In the genomic region with DNA sequence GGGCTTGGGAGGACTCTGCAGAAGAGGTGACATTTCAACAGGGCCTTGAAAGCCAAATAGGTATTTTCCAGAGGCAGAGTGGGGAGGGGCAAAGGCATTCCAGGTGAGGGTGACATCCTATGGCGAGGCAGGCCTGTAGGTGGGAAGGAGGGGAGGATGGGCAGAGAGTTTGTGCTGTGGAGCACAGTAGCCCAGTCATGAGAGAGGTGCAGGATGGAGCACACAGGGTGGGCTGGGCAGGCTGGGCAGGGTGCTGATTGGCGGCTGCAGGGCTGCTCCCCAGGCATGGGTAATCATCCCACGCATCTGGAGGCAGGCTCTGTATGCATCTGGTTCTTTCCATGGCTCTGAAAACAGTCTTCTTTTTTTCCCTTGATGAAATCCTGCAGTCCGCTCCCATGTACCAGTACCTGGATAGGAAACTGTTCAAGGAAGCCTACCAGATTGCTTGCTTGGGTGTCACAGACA, we compare ENCODE assay signal across 15 cellular contexts. TPM values are rescaled to one million over a fixed set of nuclear protein-coding genes. Genes with fewer than 3 reads are reported as not detected.
DNase-seq lines count a peak whose midpoint lies in the region; ATAC-seq and TF ChIP-seq lines count a peak whose summit lies in the region.
"Not testable (repeated sequence)": the region's sequence is repeated elsewhere in the genome, so short reads cannot be mapped to it uniquely, and the experiment has no call there.
"Had no signal": no experiment of that assay in that cellular context is flagged by ENCODE, and none has a peak within 500 bp of the region (broad histone marks: within the 10 kb centered on the region; RNA-seq: fewer than 3 reads in every experiment).

No MANE protein-coding gene starts in this region.

- TF ChIP-seq POLR2A in vagina (IDR thresholded peaks at IDR 0.05), result not testable (repeated sequence)

- not testable (repeated sequence) for H3K18ac ChIP-seq in H9 (ENCODE audit: insufficient read length, low read depth, low read length); mesenchymal stem cell (ENCODE audit: low read depth in 1 of 2, low read length in 2 of 2)

- not testable (repeated sequence) for H4K20me1 ChIP-seq in H9 (ENCODE audit: control insufficient read depth, insufficient read depth, insufficient read length); osteoblast (ENCODE audit: insufficient read depth, low read length)

- not testable (repeated sequence) for H2BK12ac ChIP-seq in H9 (ENCODE audit: insufficient read length, low read depth, low read length); mesenchymal stem cell (ENCODE audit: low read length in 2 of 2)

- not testable (repeated sequence) for H3K9me3 ChIP-seq in H9 (ENCODE audit: control insufficient read depth, low read depth, low read length); adipocyte (ENCODE audit: control insufficient read depth, low read length); endodermal cell (ENCODE audit: control insufficient read depth, low read length); mesenchymal stem cell (ENCODE audit: control insufficient read depth, low read length); osteoblast (ENCODE audit: low read depth, low read length); vagina

- H3K4me2 ChIP-seq in H9 (ENCODE audit: insufficient read depth, insufficient read length, low read length); mesenchymal stem cell (ENCODE audit: low read length, poor library complexity, severe bottlenecking); osteoblast (ENCODE audit: insufficient read depth, low read length): not testable (repeated sequence)

- H3K23me2 ChIP-seq in H9 (ENCODE audit: insufficient read length, low read depth, low read length, poor library complexity, severe bottlenecking), result not testable (repeated sequence)

- H3K27ac ChIP-seq in H9 (ENCODE audit: insufficient read length, low read depth, low read length); endodermal cell (ENCODE audit: low read depth, low read length); mesenchymal stem cell (ENCODE audit: low read length, poor library complexity, severe bottlenecking): not testable (repeated sequence)
- peak overlapping the region; percentile 85 for H3K27ac ChIP-seq in caudate nucleus (ENCODE audit: low read depth, low read length)
- H3K27ac ChIP-seq in osteoblast (ENCODE audit: low read depth, low read length), result peak overlapping the region; percentile 96
- H3K27ac ChIP-seq in vagina, result peak overlapping the region; percentile 80

- H3K4me1 ChIP-seq in H9 (ENCODE audit: insufficient read depth, low read length); endodermal cell (ENCODE audit: control insufficient read depth, insufficient read depth, low read length): not testable (repeated sequence)
- H3K4me1 ChIP-seq in adipocyte (ENCODE audit: control insufficient read depth, insufficient read depth, low read length) (peaks cover 66% of the 10 kb centered on the region), mesenchymal stem cell (ENCODE audit: control insufficient read depth, insufficient read depth, low read depth, low read length) (peaks cover 14% of the 10 kb centered on the region), osteoblast (ENCODE audit: insufficient read depth, low read length) (peaks cover 43% of the 10 kb centered on the region), vagina (peaks cover 29% of the 10 kb centered on the region)

- not testable (repeated sequence) for H3K4me3 Mint-ChIP-seq in H9; endodermal cell; stimulated activated effector memory CD8-positive, alpha-beta T cell treated with anti-CD3 and anti-CD28 coated beads, Interleukin-12 subunit alpha, Interleukin-12 subunit beta, amount 100 ng/mL, for 72 hours

- not testable (repeated sequence) for H2BK120ac ChIP-seq in H9 (ENCODE audit: low read depth, low read length, poor library complexity, severe bottlenecking); mesenchymal stem cell (ENCODE audit: low read depth, low read length)

- intact Hi-C loops in vagina (cut with DNase I), result loop anchor here (10.0 kb wide), 1 partner anchor 337 kb away; no protein-coding TSS in a partner anchor

- H3K36me3 Mint-ChIP-seq in H9 (ENCODE audit: insufficient read depth in 1 of 3, low read depth in 3 of 3), result peaks cover 2 to 22% (median 13%) of the 10 kb centered on the region in 3 experiments; a peak in 6 of 7 replicates
- H3K36me3 Mint-ChIP-seq in endodermal cell (ENCODE audit: low read depth), result peaks cover 15% of the 10 kb centered on the region
- H3K36me3 Mint-ChIP-seq in stimulated activated effector memory CD8-positive, alpha-beta T cell treated with anti-CD3 and anti-CD28 coated beads, Interleukin-12 subunit alpha, Interleukin-12 subunit beta, amount 100 ng/mL, for 72 hours, result not testable (repeated sequence)

- ATAC-seq in stimulated activated effector memory CD8-positive, alpha-beta T cell treated with anti-CD3 and anti-CD28 coated beads, Interleukin-12 subunit alpha, Interleukin-12 subunit beta, amount 100 ng/mL, for 72 hours, result not testable (repeated sequence)

- not testable (repeated sequence) for H3K4ac ChIP-seq in H9 (ENCODE audit: low read depth, low read length); mesenchymal stem cell (ENCODE audit: low read depth in 1 of 2, low read length in 2 of 2)

- not testable (repeated sequence) for H3K79me2 ChIP-seq in H9 (ENCODE audit: insufficient read depth, low read length); osteoblast (ENCODE audit: insufficient read depth, low read length)

- not testable (repeated sequence) for H3K56ac ChIP-seq in H9 (ENCODE audit: insufficient read length, low read depth, low read length)

- H3K36me3 ChIP-seq in adipocyte (ENCODE audit: control insufficient read depth, insufficient read depth, low read length, severe bottlenecking) (peaks cover 14% of the 10 kb centered on the region), endodermal cell (ENCODE audit: control insufficient read depth, insufficient read depth, low read length) (peaks cover 11% of the 10 kb centered on the region), mesenchymal stem cell (ENCODE audit: control insufficient read depth in 1 of 2, insufficient read depth in 2 of 2, low read depth in 1 of 2, low read length in 2 of 2) (peaks cover 24% of the 10 kb centered on the region in 2 experiments), osteoblast (ENCODE audit: insufficient read depth, low read length) (peaks cover 21% of the 10 kb centered on the region)
- not testable (repeated sequence) for H3K36me3 ChIP-seq in vagina

- not testable (repeated sequence) for H3K9ac ChIP-seq in H9 (ENCODE audit: extremely low read depth, insufficient read length, low read length); endodermal cell (ENCODE audit: extremely low read depth, low read length, poor library complexity, severe bottlenecking)
- H3K9ac ChIP-seq in adipocyte (ENCODE audit: low read length) (peak overlapping the region; percentile 90), mesenchymal stem cell (ENCODE audit: low read length) (peak overlapping the region; percentile 84)

- H2AK5ac ChIP-seq in H9 (ENCODE audit: insufficient read length, low read length); mesenchymal stem cell (ENCODE audit: low read length, severe bottlenecking): not testable (repeated sequence)

- H2BK5ac ChIP-seq in H9 (ENCODE audit: insufficient read length, low read length); mesenchymal stem cell (ENCODE audit: low read depth, low read length, poor library complexity, severe bottlenecking): not testable (repeated sequence)

- H3K27me3 Mint-ChIP-seq in H9 (ENCODE audit: low read depth); endodermal cell (ENCODE audit: insufficient read depth): not testable (repeated sequence)

- not testable (repeated sequence) for H3K4me3 ChIP-seq in adipocyte (ENCODE audit: low read length); endodermal cell (ENCODE audit: low read length); mesenchymal stem cell (ENCODE audit: insufficient read depth in 1 of 2, low read depth in 1 of 2, low read length in 2 of 2); osteoblast (ENCODE audit: insufficient read depth, low read length); vagina

- H3K9me3 Mint-ChIP-seq in H9; endodermal cell; stimulated activated effector memory CD8-positive, alpha-beta T cell treated with anti-CD3 and anti-CD28 coated beads, Interleukin-12 subunit alpha, Interleukin-12 subunit beta, amount 100 ng/mL, for 72 hours: not testable (repeated sequence)

- TF ChIP-seq CTCF in H9 (conservative IDR thresholded peaks at IDR 0.05); endodermal cell (conservative IDR thresholded peaks at IDR 0.05); osteoblast (IDR thresholded peaks at IDR 0.05; ENCODE audit: extremely low read depth, low read depth, low read length); vagina (IDR thresholded peaks at IDR 0.05): not testable (repeated sequence)

- DNase-seq in H9 (peak; percentile 36), caudate nucleus (lab: John Stamatoyannopoulos, UW) (peak in 13 of 61 donors; percentile 13 to 67 (median 35)), endodermal cell (peak; percentile 74)
- not testable (repeated sequence) for DNase-seq in adipocyte (ENCODE audit: low read depth); mesenchymal stem cell; osteoblast (ENCODE audit: insufficient read length, low spot score, missing footprints); stimulated activated effector memory CD8-positive, alpha-beta T cell treated with anti-CD3 and anti-CD28 coated beads, Interleukin-12 subunit alpha, Interleukin-12 subunit beta, amount 100 ng/mL, for 72 hours (ENCODE audit: low spot score in 2 of 2); vagina (ENCODE audit: extremely low spot score in 2 of 2)

- not testable (repeated sequence) for H2AFZ ChIP-seq in H9 (ENCODE audit: low read length); mesenchymal stem cell (ENCODE audit: low read depth, low read length); osteoblast (ENCODE audit: low read length)

- not testable (repeated sequence) for H3T11ph ChIP-seq in H9 (ENCODE audit: low read length)

- peaks cover 41 to 45% of the 10 kb centered on the region in 2 experiments for H3K4me1 Mint-ChIP-seq in H9
- H3K4me1 Mint-ChIP-seq in endodermal cell, result peaks cover 13% of the 10 kb centered on the region
- not testable (repeated sequence) for H3K4me1 Mint-ChIP-seq in stimulated activated effector memory CD8-positive, alpha-beta T cell treated with anti-CD3 and anti-CD28 coated beads, Interleukin-12 subunit alpha, Interleukin-12 subunit beta, amount 100 ng/mL, for 72 hours

- H3K14ac ChIP-seq in H9 (ENCODE audit: insufficient read depth, low read length); mesenchymal stem cell (ENCODE audit: low read length in 2 of 2): not testable (repeated sequence)

- not testable (repeated sequence) for H3K27me3 ChIP-seq in H9 (ENCODE audit: insufficient read depth, low read length); adipocyte (replicated peaks; ENCODE audit: control insufficient read depth, insufficient read depth, low read length); endodermal cell (ENCODE audit: control insufficient read depth, insufficient read depth, low read length, poor library complexity, severe bottlenecking); mesenchymal stem cell (ENCODE audit: control insufficient read depth in 1 of 2, insufficient read depth in 1 of 2, low read length in 2 of 2); osteoblast (ENCODE audit: insufficient read depth, low read length); vagina

- WGBS in H9 (ENCODE audit: extremely low coverage, insufficient read length, low lambda C conversion rate), result no CpG with 5 or more reads among the region's 4 CpGs
- 90 to 100% methylated on average over 2 to 4 of the region's 4 CpGs for WGBS in endodermal cell (ENCODE audit: insufficient coverage in 1 of 2, insufficient read length in 1 of 2), 2 experiments
- WGBS in mesenchymal stem cell, result 94% methylated on average over 4 of the region's 4 CpGs

- H3K27ac Mint-ChIP-seq in H9 (peak overlapping the region; percentile 68 to 83 (median 79); a peak in 6 of 7 replicates), endodermal cell (peak overlapping the region; percentile 70)
- peak overlapping the region; percentile 40 for H3K27ac Mint-ChIP-seq in stimulated activated effector memory CD8-positive, alpha-beta T cell treated with anti-CD3 and anti-CD28 coated beads, Interleukin-12 subunit alpha, Interleukin-12 subunit beta, amount 100 ng/mL, for 72 hours

- H4K5ac ChIP-seq in H9 (ENCODE audit: insufficient read length, low read depth, low read length), result not testable (repeated sequence)

- not testable (repeated sequence) for H4K8ac ChIP-seq in H9 (replicated peaks; ENCODE audit: insufficient read length, low read depth, low read length); mesenchymal stem cell (ENCODE audit: low read length)

- not testable (repeated sequence) for H4K91ac ChIP-seq in H9 (ENCODE audit: insufficient read length, low read depth, low read length); mesenchymal stem cell (ENCODE audit: low read length)

- H3K79me1 ChIP-seq in H9 (ENCODE audit: insufficient read depth, low read depth, low read length, poor library complexity, severe bottlenecking); mesenchymal stem cell (replicated peaks; ENCODE audit: low read length, poor library complexity, severe bottlenecking): not testable (repeated sequence)

- not testable (repeated sequence) for H2BK20ac ChIP-seq in H9 (ENCODE audit: low read depth, low read length, poor library complexity, severe bottlenecking)

- H2BK15ac ChIP-seq in H9 (ENCODE audit: low read depth, low read length); mesenchymal stem cell (ENCODE audit: low read depth, poor library complexity, severe bottlenecking): not testable (repeated sequence)

- H3K23ac ChIP-seq in H9 (ENCODE audit: insufficient read length, low read depth, low read length); mesenchymal stem cell (ENCODE audit: low read length in 2 of 2): not testable (repeated sequence)

RNA-seq across cellular contexts. Expression of a gene that starts 40.5 kb away (rescaled TPM):
- total RNA-seq in H9 (2021) (not detected in 2 replicates), endodermal cell (under 1 TPM; 0.22 to 0.26 TPM), osteoblast (not detected in 2 replicates), vagina (not detected)
- polyA plus RNA-seq in endodermal cell (2013, experiment 1 of 2), result not detected
- not detected for polyA plus RNA-seq in endodermal cell (2013, experiment 2 of 2)
- polyA plus RNA-seq in mesenchymal stem cell (2013, experiment 1 of 2), result not detected
- not detected for polyA plus RNA-seq in mesenchymal stem cell (2013, experiment 2 of 2)
- total RNA-seq: CD4-positive, alpha-beta T cell; HepG2; HFFc6; HT1080; K562 had no signal
- polyA plus RNA-seq: HepG2, K562 had no signal

RNA-seq across cellular contexts. Expression of a gene that starts 47.9 kb away (rescaled TPM):
- total RNA-seq in H9 (2021) (19.3 and 22.0 TPM in 2 replicates), endodermal cell (10 to 100 TPM; 36.0 to 46.6 TPM), osteoblast (30.4 and 30.6 TPM in 2 replicates), vagina (33.4 TPM)
- 39.8 TPM for polyA plus RNA-seq in endodermal cell (2013, experiment 1 of 2)
- polyA plus RNA-seq in endodermal cell (2013, experiment 2 of 2), result 44.0 TPM
- 8.0 TPM for polyA plus RNA-seq in mesenchymal stem cell (2013, experiment 1 of 2)
- 8.2 TPM for polyA plus RNA-seq in mesenchymal stem cell (2013, experiment 2 of 2)

RNA-seq across cellular contexts. Expression of a gene that starts 48.2 kb away (rescaled TPM):
- 40.1 and 41.0 TPM in 2 replicates for total RNA-seq in H9 (2021)
- total RNA-seq in endodermal cell, result 10 to 100 TPM; 39.5 to 45.5 TPM
- 44.1 TPM for polyA plus RNA-seq in endodermal cell (2013, experiment 1 of 2)
- polyA plus RNA-seq in endodermal cell (2013, experiment 2 of 2), result 36.1 TPM
- polyA plus RNA-seq in mesenchymal stem cell (2013, experiment 1 of 2), result 32.0 TPM
- 31.3 TPM for polyA plus RNA-seq in mesenchymal stem cell (2013, experiment 2 of 2)
- total RNA-seq in osteoblast, result 37.1 and 41.3 TPM in 2 replicates
- 32.4 TPM for total RNA-seq in vagina

RNA-seq across cellular contexts. Expression of a gene that starts 55.1 kb away (rescaled TPM):
- total RNA-seq in H9 (2021) (not detected in 2 replicates), endodermal cell (not detected), osteoblast (not detected in 2 replicates), vagina (not detected)
- not detected for polyA plus RNA-seq in endodermal cell (2013, experiment 1 of 2)
- polyA plus RNA-seq in endodermal cell (2013, experiment 2 of 2), result not detected
- not detected for polyA plus RNA-seq in mesenchymal stem cell (2013, experiment 1 of 2)
- polyA plus RNA-seq in mesenchymal stem cell (2013, experiment 2 of 2), result not detected
- total RNA-seq: CD4-positive, alpha-beta T cell; H7; HepG2; HFFc6; HT1080; K562; M059J had no signal
- polyA plus RNA-seq: K562 had no signal

RNA-seq across cellular contexts. Expression of a gene that starts 59.5 kb away (rescaled TPM):
- total RNA-seq in H9 (2021) (0.11 and 0.28 TPM in 2 replicates), endodermal cell (under 1 TPM; 0.33 to 0.73 TPM), osteoblast (under 0.01 TPM in 2 replicates), vagina (not detected)
- 1.4 TPM for polyA plus RNA-seq in endodermal cell (2013, experiment 1 of 2)
- 0.70 TPM for polyA plus RNA-seq in endodermal cell (2013, experiment 2 of 2)
- polyA plus RNA-seq in mesenchymal stem cell (2013, experiment 1 of 2), result 0.39 TPM
- 0.42 TPM for polyA plus RNA-seq in mesenchymal stem cell (2013, experiment 2 of 2)
- total RNA-seq: HT1080, M059J had no signal
